30 cellular contexts compared by ENCODE assay signal in the genomic region with DNA sequence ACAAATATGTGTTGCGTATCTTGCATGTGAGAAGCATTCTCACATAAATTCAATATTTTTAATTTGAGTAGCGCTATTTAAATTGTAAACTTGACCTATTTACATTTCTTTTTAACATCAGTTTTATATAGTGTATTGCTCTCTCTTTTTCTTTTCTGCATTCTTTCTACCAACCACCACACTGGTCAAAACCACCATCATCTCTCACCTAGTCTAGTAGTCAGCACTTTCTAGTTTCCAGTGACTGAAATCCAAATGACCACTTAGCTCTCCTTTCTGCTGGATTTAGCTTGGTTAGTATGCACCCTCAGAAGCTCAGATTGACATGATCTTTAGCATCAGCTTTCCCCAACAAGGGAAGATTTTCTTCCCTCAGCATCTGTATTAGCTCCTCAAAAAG.
"Had no signal": no experiment of that assay in that cellular context is flagged by ENCODE, and none has a peak within 500 bp of the region (broad histone marks: within the 10 kb centered on the region; RNA-seq: fewer than 3 reads in every experiment).

No MANE protein-coding gene starts in this region.

- H3K36me3 ChIP-seq: MG63, SJCRH30 had no signal

- H3K36me3 Mint-ChIP-seq: T-cell had no signal

- DNase-seq: Kasumi-1, MG63, MV-4-11, NCI-H1092, NCI-H1105, NCI-H1417 treated with DMSO at 0.1 percent for 48 hours, NCI-H1436 treated with DMSO at 0.1 percent for 48 hours, NCI-H1694 treated with DMSO at 0.1 percent for 48 hours, NCI-H187 treated with DMSO at 0.1 percent for 48 hours, NCI-H2029 treated with DMSO at 0.1 percent for 48 hours, NCI-H2081 treated with DMSO at 0.1 percent for 48 hours, NCI-H2107, NCI-H2171, NCI-H226, NCI-H446 treated with DMSO at 0.1 percent for 48 hours, NCI-H526, NCI-H69, NCI-H748 treated with DMSO at 0.1 percent for 48 hours, NCI-H82, PC-9, SHP77, SIG-M5, SJCRH30, T-cell, T-helper 17 cell had no signal

- H3K4me3 Mint-ChIP-seq: T-cell, T-helper 17 cell had no signal

- H3K9me3 ChIP-seq: MG63, SJCRH30 had no signal

- H2AFZ ChIP-seq: PC-9 had no signal

- H3K4me2 ChIP-seq: PC-9 had no signal

- H3K4me3 ChIP-seq: MG63, PC-9, SJCRH30, SK-N-MC had no signal

- H3K4me1 Mint-ChIP-seq: T-cell, T-helper 17 cell had no signal

- H3K27me3 Mint-ChIP-seq: T-cell, T-helper 17 cell had no signal

- H3K27me3 ChIP-seq: MG63, SJCRH30 had no signal

- ATAC-seq: Panc1, Right ventricle myocardium inferior, SK-N-SH treated with all-trans-retinoic acid at 6 μM for 48 hours, T-cell, T-helper 17 cell had no signal

- H3K27ac ChIP-seq: PC-9, RWPE1, SJCRH30, SK-N-MC had no signal

- H3K27ac Mint-ChIP-seq: T-cell, T-helper 17 cell had no signal

- H3K4me1 ChIP-seq: SJCRH30 had no signal
